34 cellular contexts compared by ENCODE assay signal in the genomic region with DNA sequence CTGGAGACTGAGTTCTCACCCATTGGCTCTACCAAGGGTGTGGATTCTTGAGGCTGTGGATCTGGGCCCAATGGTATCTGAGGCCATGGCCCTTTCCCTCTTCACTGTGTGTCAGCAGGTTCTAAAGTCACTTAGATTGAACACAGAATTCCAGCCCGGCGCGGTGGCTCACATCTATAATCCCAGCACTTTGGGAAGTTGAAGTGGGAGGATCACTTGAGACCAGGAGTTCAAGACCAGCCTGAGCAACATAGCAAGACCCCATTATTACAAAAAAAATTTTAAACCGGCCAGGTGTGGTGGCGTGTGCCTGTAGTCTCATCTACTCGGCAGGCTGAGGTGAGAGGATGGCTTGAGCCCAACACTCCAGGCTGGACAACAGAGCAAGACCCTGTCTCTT. TPM values are rescaled to one million over a fixed set of nuclear protein-coding genes. Genes with fewer than 3 reads are reported as not detected.
"Had no signal": no experiment of that assay in that cellular context is flagged by ENCODE, and none has a peak within 500 bp of the region (broad histone marks: within the 10 kb centered on the region; RNA-seq: fewer than 3 reads in every experiment).

No MANE protein-coding gene starts in this region.

- H3K4me3 Mint-ChIP-seq: activated B cell treated with CpG ODN at 0.5 μM for 24 hours; activated CD4-positive, alpha-beta memory T cell treated with anti-CD3 and anti-CD28 coated beads for 36 hours; activated CD4-positive, alpha-beta T cell treated with anti-CD3 and anti-CD28 coated beads, Interleukin-2, amount 10 ng/mL, durations not matched to agents 24 days and 14 days; activated CD8-positive, alpha-beta T cell treated with anti-CD3 and anti-CD28 coated beads for 36 hours; activated naive CD4-positive, alpha-beta T cell treated with anti-CD3 and anti-CD28 coated beads, Interleukin-2, amount 10 ng/mL, durations not matched to agents 7 days and 5 days; activated naive CD4-positive, alpha-beta T cell treated with anti-CD3 and anti-CD28 coated beads, Interleukin-2, amount 50 U/mL, for 24 hours; activated naive CD8-positive, alpha-beta T cell; activated naive CD8-positive, alpha-beta T cell treated with anti-CD3 and anti-CD28 coated beads, Interleukin-2, amount 10 ng/mL, durations not matched to agents 7 days and 5 days; activated naive CD8-positive, alpha-beta T cell treated with anti-CD3 and anti-CD28 coated beads, Interleukin-2, amount 50 U/mL, for 24 hours; activated T-cell treated with anti-CD3 and anti-CD28 coated beads, Interleukin-2, amount 50 U/mL, for 4 hours; central memory CD8-positive, alpha-beta T cell; T-helper 1 cell treated with Interleukin-12 subunit alpha and Interleukin-12 subunit beta and Interleukin-4 antibody, amounts not matched to agents 30 μg/mL and 1 μg/mL, for 36 hours; T-helper 2 cell treated with Interferon-gamma antibody and Interleukin-4, amounts not matched to agents 5 μg/mL and 100 μg/mL, for 36 hours had no signal

- ATAC-seq: activated CD8-positive, alpha-beta T cell treated with anti-CD3 and anti-CD28 coated beads for 36 hours; activated naive CD8-positive, alpha-beta T cell treated with anti-CD3 and anti-CD28 coated beads, Interleukin-2, amount 50 U/mL, for 24 hours; activated T-cell treated with anti-CD3 and anti-CD28 coated beads, Interleukin-2, amount 50 U/mL, for 4 hours; body of pancreas had no signal

- H3K27me3 Mint-ChIP-seq: activated B cell treated with CpG ODN at 0.5 μM for 24 hours; activated CD4-positive, alpha-beta memory T cell treated with anti-CD3 and anti-CD28 coated beads for 36 hours; activated CD8-positive, alpha-beta T cell treated with anti-CD3 and anti-CD28 coated beads for 36 hours; activated naive CD4-positive, alpha-beta T cell treated with anti-CD3 and anti-CD28 coated beads, Interleukin-2, amount 50 U/mL, for 24 hours; activated naive CD8-positive, alpha-beta T cell; activated naive CD8-positive, alpha-beta T cell treated with anti-CD3 and anti-CD28 coated beads, Interleukin-2, amount 10 ng/mL, durations not matched to agents 7 days and 5 days; activated naive CD8-positive, alpha-beta T cell treated with anti-CD3 and anti-CD28 coated beads, Interleukin-2, amount 50 U/mL, for 24 hours; central memory CD8-positive, alpha-beta T cell had no signal

- H3K36me3 Mint-ChIP-seq: activated CD4-positive, alpha-beta memory T cell treated with anti-CD3 and anti-CD28 coated beads for 36 hours; activated naive CD4-positive, alpha-beta T cell treated with anti-CD3 and anti-CD28 coated beads, Interleukin-2, amount 50 U/mL, for 24 hours; activated naive CD8-positive, alpha-beta T cell; activated naive CD8-positive, alpha-beta T cell treated with anti-CD3 and anti-CD28 coated beads, Interleukin-2, amount 10 ng/mL, durations not matched to agents 7 days and 5 days had no signal

- DNase-seq: activated B cell treated with CpG ODN at 0.5 μM for 24 hours; activated CD4-positive, alpha-beta memory T cell treated with anti-CD3 and anti-CD28 coated beads for 36 hours; activated CD4-positive, alpha-beta T cell treated with anti-CD3 and anti-CD28 coated beads for 4 hours; activated CD4-positive, alpha-beta T cell treated with anti-CD3 and anti-CD28 coated beads, Interleukin-2, amount 10 ng/mL, durations not matched to agents 24 days and 14 days; activated CD4-positive, alpha-beta T cell treated with anti-CD3 and anti-CD28 coated beads, Interleukin-2, amount 50 U/mL, for 1 hour; activated CD4-positive, alpha-beta T cell treated with anti-CD3 and anti-CD28 coated beads, Interleukin-2, amount 50 U/mL, for 4 hours; activated CD4-positive, CD25-positive, alpha-beta regulatory T cell treated with anti-CD3 and anti-CD28 coated beads, Interleukin-2, amount 50 U/mL, for 72 hours; activated CD8-positive, alpha-beta memory T cell treated with anti-CD3 and anti-CD28 coated beads, Interleukin-2, amount 50 U/mL, for 4 hours; activated CD8-positive, alpha-beta T cell treated with anti-CD3 and anti-CD28 coated beads for 36 hours; activated effector memory CD4-positive, alpha-beta T cell treated with Interleukin-2 at 50 U/mL for 16 hours; activated gamma-delta T cell; activated naive CD4-positive, alpha-beta T cell treated with anti-CD3 and anti-CD28 coated beads, Interleukin-2, amount 10 ng/mL, durations not matched to agents 7 days and 5 days; activated naive CD4-positive, alpha-beta T cell treated with Interleukin-2 at 50 U/mL for 16 hours; activated naive CD8-positive, alpha-beta T cell treated with anti-CD3 and anti-CD28 coated beads, Interleukin-2, amount 10 ng/mL, durations not matched to agents 7 days and 5 days; activated naive CD8-positive, alpha-beta T cell treated with anti-CD3 and anti-CD28 coated beads, Interleukin-2, amount 50 U/mL, for 24 hours; activated T-cell treated with anti-CD3 and anti-CD28 coated beads, Interleukin-2, amount 50 U/mL, for 4 hours; aorta; body of pancreas; brain microvascular endothelial cell; caudate nucleus; SW 1271; T-helper 1 cell; T-helper 2 cell; T-helper 9 cell had no signal

- H3K27ac ChIP-seq: body of pancreas, brain microvascular endothelial cell, breast epithelium, VCaP had no signal

- H3K4me3 ChIP-seq: body of pancreas, breast epithelium had no signal

- H3K36me3 ChIP-seq: brain microvascular endothelial cell, breast epithelium had no signal

- FAIRE-seq: astrocyte, TTC549 had no signal

- H3K27ac Mint-ChIP-seq: activated B cell treated with CpG ODN at 0.5 μM for 24 hours; activated CD4-positive, alpha-beta memory T cell treated with anti-CD3 and anti-CD28 coated beads for 36 hours; activated CD4-positive, alpha-beta T cell treated with anti-CD3 and anti-CD28 coated beads, Interleukin-2, amount 10 ng/mL, durations not matched to agents 24 days and 14 days; activated CD8-positive, alpha-beta T cell treated with anti-CD3 and anti-CD28 coated beads for 36 hours; activated naive CD4-positive, alpha-beta T cell treated with anti-CD3 and anti-CD28 coated beads, Interleukin-2, amount 10 ng/mL, durations not matched to agents 7 days and 5 days; activated naive CD4-positive, alpha-beta T cell treated with anti-CD3 and anti-CD28 coated beads, Interleukin-2, amount 50 U/mL, for 24 hours; activated naive CD8-positive, alpha-beta T cell; activated naive CD8-positive, alpha-beta T cell treated with anti-CD3 and anti-CD28 coated beads, Interleukin-2, amount 10 ng/mL, durations not matched to agents 7 days and 5 days; activated naive CD8-positive, alpha-beta T cell treated with anti-CD3 and anti-CD28 coated beads, Interleukin-2, amount 50 U/mL, for 24 hours; activated T-helper 2 cell treated with anti-CD3 and anti-CD28 coated beads, Interferon-gamma antibody, Interleukin-2, Interleukin-4, amounts not matched to agents 10 μg/mL and 5 μg/mL and 100 μg/mL, durations not matched to agents 14 hours and 24 hours and 36 hours; T-helper 1 cell treated with Interleukin-12 subunit alpha and Interleukin-12 subunit beta and Interleukin-4 antibody, amounts not matched to agents 30 μg/mL and 1 μg/mL, for 36 hours; T-helper 2 cell treated with Interferon-gamma antibody and Interleukin-4, amounts not matched to agents 5 μg/mL and 100 μg/mL, for 36 hours had no signal

- H3K9me3 ChIP-seq: body of pancreas, breast epithelium had no signal

- H3K4me1 ChIP-seq: body of pancreas, breast epithelium had no signal

- H3K27me3 ChIP-seq: body of pancreas, brain microvascular endothelial cell had no signal

- H3K9me3 Mint-ChIP-seq: activated B cell treated with CpG ODN at 0.5 μM for 24 hours; activated CD4-positive, alpha-beta memory T cell treated with anti-CD3 and anti-CD28 coated beads for 36 hours; activated CD4-positive, alpha-beta T cell treated with anti-CD3 and anti-CD28 coated beads, Interleukin-2, amount 10 ng/mL, durations not matched to agents 24 days and 14 days; activated CD8-positive, alpha-beta T cell treated with anti-CD3 and anti-CD28 coated beads for 36 hours; activated naive CD4-positive, alpha-beta T cell treated with anti-CD3 and anti-CD28 coated beads, Interleukin-2, amount 10 ng/mL, durations not matched to agents 7 days and 5 days; activated naive CD4-positive, alpha-beta T cell treated with anti-CD3 and anti-CD28 coated beads, Interleukin-2, amount 50 U/mL, for 24 hours; activated naive CD8-positive, alpha-beta T cell treated with anti-CD3 and anti-CD28 coated beads, Interleukin-2, amount 10 ng/mL, durations not matched to agents 7 days and 5 days; activated naive CD8-positive, alpha-beta T cell treated with anti-CD3 and anti-CD28 coated beads, Interleukin-2, amount 50 U/mL, for 24 hours; activated T-cell treated with anti-CD3 and anti-CD28 coated beads, Interleukin-2, amount 50 U/mL, for 4 hours; activated T-helper 2 cell treated with anti-CD3 and anti-CD28 coated beads, Interferon-gamma antibody, Interleukin-2, Interleukin-4, amounts not matched to agents 10 μg/mL and 5 μg/mL and 100 μg/mL, durations not matched to agents 14 hours and 24 hours and 36 hours; central memory CD8-positive, alpha-beta T cell; T-helper 1 cell treated with Interleukin-12 subunit alpha and Interleukin-12 subunit beta and Interleukin-4 antibody, amounts not matched to agents 30 μg/mL and 1 μg/mL, for 36 hours; T-helper 2 cell treated with Interferon-gamma antibody and Interleukin-4, amounts not matched to agents 5 μg/mL and 100 μg/mL, for 36 hours had no signal

RNA-seq across cellular contexts. Expression of gene XPNPEP2, which starts 18.0 kb away (rescaled TPM):
- total RNA-seq: astrocyte had no signal

RNA-seq across cellular contexts. Expression of gene SASH3, which starts 59.0 kb away (rescaled TPM):
- total RNA-seq: astrocyte had no signal
